In genomic region chr13:39035204-39035603, GRCh38 we compare ENCODE assay signal across 9 cellular contexts. TPM values are rescaled to one million over a fixed set of nuclear protein-coding genes. Genes with fewer than 3 reads are reported as not detected.
DNase-seq lines count a peak whose midpoint lies in the region; ATAC-seq and TF ChIP-seq lines count a peak whose summit lies in the region.
"Had no signal": no experiment of that assay in that cellular context is flagged by ENCODE, and none has a peak within 500 bp of the region (broad histone marks: within the 10 kb centered on the region; RNA-seq: fewer than 3 reads in every experiment).

No MANE protein-coding gene starts in this region.

- peak overlapping the region; percentile 27 to 98 (median 58) for H3K9ac ChIP-seq in skeletal muscle tissue (ENCODE audit: low read depth in 1 of 3, low read length in 3 of 3)

- ATAC-seq in HG02981 (IDR thresholded peaks at IDR 0.05; ENCODE audit: unreplicated experiment) = no peak
- ATAC-seq in HG03039 (IDR thresholded peaks at IDR 0.05; ENCODE audit: unreplicated experiment) = no peak
- ATAC-seq in HG02885 (IDR thresholded peaks at IDR 0.05; ENCODE audit: poor library complexity, unreplicated experiment) = no peak

- no peaks in the 10 kb centered on the region for H3K27me3 Mint-ChIP-seq in T-helper 2 cell treated with Interferon-gamma antibody and Interleukin-4, amounts not matched to agents 5 μg/mL and 100 μg/mL, for 36 hours (ENCODE audit: low read depth)

- H3K36me3 ChIP-seq in SJCRH30 = peaks cover 10% of the 10 kb centered on the region; the same call in 1 of the 2 replicates
- peaks cover 0 to 7% (median 0%) of the 10 kb centered on the region in 4 donors for H3K36me3 ChIP-seq in esophagus muscularis mucosa
- H3K36me3 ChIP-seq in skeletal muscle tissue (ENCODE audit: control insufficient read depth in 3 of 3, insufficient read depth in 3 of 3, low read length in 3 of 3) = no peaks in the 10 kb centered on the region

- H3K9me3 ChIP-seq in SJCRH30 (replicated peaks) (no peaks in the 10 kb centered on the region), esophagus muscularis mucosa (no peaks in the 10 kb centered on the region), skeletal muscle tissue (ENCODE audit: control insufficient read depth in 3 of 3, low read length in 3 of 3) (no peaks in the 10 kb centered on the region)

- H3K27ac ChIP-seq in SJCRH30 (no peak overlapping the region), esophagus muscularis mucosa (replicated peaks in 1 of 4) (no peak overlapping the region), skeletal muscle tissue (ENCODE audit: low read depth, low read length) (no peak overlapping the region)

- no peak for TF ChIP-seq EP300 in esophagus muscularis mucosa (IDR thresholded peaks at IDR 0.05)

- peaks cover 22% of the 10 kb centered on the region for H3K36me3 Mint-ChIP-seq in T-helper 2 cell treated with Interferon-gamma antibody and Interleukin-4, amounts not matched to agents 5 μg/mL and 100 μg/mL, for 36 hours (ENCODE audit: low read depth)

- H3K4me3 ChIP-seq in SJCRH30 = peak overlapping the region; percentile 83
- H3K4me3 ChIP-seq in esophagus muscularis mucosa = peak overlapping the region; percentile 90 to 99 (median 96)
- peak overlapping the region; percentile 34 to 99 (median 36) for H3K4me3 ChIP-seq in skeletal muscle tissue (ENCODE audit: low read length in 3 of 3)

- 67% methylated on average over 2 of the region's 2 CpGs for WGBS in esophagus muscularis mucosa

- intact Hi-C loops in esophagus muscularis mucosa (cut with DNase I) = no loop called here

- no peak for TF ChIP-seq POLR2A in esophagus muscularis mucosa (IDR thresholded peaks at IDR 0.05; ENCODE audit: low read depth)

- no peak for DNase-seq in T-helper 2 cell treated with Interferon-gamma antibody and Interleukin-4, amounts not matched to agents 5 μg/mL and 100 μg/mL, for 36 hours (ENCODE audit: low spot score)
- DNase-seq in T-helper 2 cell = no peak
- DNase-seq in SJCRH30 = no peak
- no peak for DNase-seq in esophagus muscularis mucosa (ENCODE audit: extremely low spot score)
- DNase-seq: small intestine had no signal

- no peaks in the 10 kb centered on the region for H3K9me3 Mint-ChIP-seq in T-helper 2 cell treated with Interferon-gamma antibody and Interleukin-4, amounts not matched to agents 5 μg/mL and 100 μg/mL, for 36 hours

- peak overlapping the region; percentile 99 for H3K4me3 Mint-ChIP-seq in T-helper 2 cell treated with Interferon-gamma antibody and Interleukin-4, amounts not matched to agents 5 μg/mL and 100 μg/mL, for 36 hours

- no peaks in the 10 kb centered on the region; the same call in none of the 2 replicates for H3K4me1 ChIP-seq in SJCRH30
- peaks cover 38 to 50% (median 49%) of the 10 kb centered on the region in 4 donors for H3K4me1 ChIP-seq in esophagus muscularis mucosa
- peaks cover 10 to 35% (median 21%) of the 10 kb centered on the region in 3 donors for H3K4me1 ChIP-seq in skeletal muscle tissue (ENCODE audit: control insufficient read depth in 3 of 3, insufficient read depth in 3 of 3, low read length in 3 of 3)

- H3K27me3 ChIP-seq in SJCRH30 = no peaks in the 10 kb centered on the region
- no peaks in the 10 kb centered on the region for H3K27me3 ChIP-seq in esophagus muscularis mucosa
- H3K27me3 ChIP-seq in skeletal muscle tissue (ENCODE audit: control insufficient read depth in 3 of 3, insufficient read depth in 3 of 3, low read length in 3 of 3) = no peaks in the 10 kb centered on the region

- peak overlapping the region; percentile 3 for H3K27ac Mint-ChIP-seq in T-helper 2 cell treated with Interferon-gamma antibody and Interleukin-4, amounts not matched to agents 5 μg/mL and 100 μg/mL, for 36 hours

- no peak for TF ChIP-seq CTCF in esophagus muscularis mucosa (IDR thresholded peaks at IDR 0.05)

- peaks cover 44% of the 10 kb centered on the region for H3K4me1 Mint-ChIP-seq in T-helper 2 cell treated with Interferon-gamma antibody and Interleukin-4, amounts not matched to agents 5 μg/mL and 100 μg/mL, for 36 hours (ENCODE audit: low read depth)

RNA-seq across cellular contexts. Expression of gene PROSER1, which starts 2.7 kb away (rescaled TPM):
- total RNA-seq in SJCRH30 (2014; rRNA removed; shearing (Covaris generic)) = 33.7 and 39.0 TPM in 2 replicates
- total RNA-seq in esophagus muscularis mucosa (10 to 100 TPM in 3 of 4 donors, 1 to 10 TPM in 1; 9.1 to 16.9 (median 10.5) TPM), skeletal muscle tissue (16.2 TPM)

RNA-seq across cellular contexts. Expression of gene NHLRC3, which starts 3.1 kb away (rescaled TPM):
- total RNA-seq in SJCRH30 (2014; rRNA removed; shearing (Covaris generic)) = 29.9 and 35.5 TPM in 2 replicates
- 10 to 100 TPM in 2 of 4 donors, 1 to 10 TPM in 2; 9.3 to 12.0 (median 10.2) TPM for total RNA-seq in esophagus muscularis mucosa
- 33.4 TPM for total RNA-seq in skeletal muscle tissue

RNA-seq across cellular contexts. Expression of gene STOML3, which starts 44.6 kb away (rescaled TPM):
- total RNA-seq in SJCRH30 (2014; rRNA removed; shearing (Covaris generic)) = not detected in 2 replicates
- total RNA-seq in esophagus muscularis mucosa (not detected), skeletal muscle tissue (under 0.01 TPM)

Comparison
In these comparisons a context has a peak if more than half of its experiments do, and no peak if none do; other contexts are left out.
1. H3K4me3 ChIP-seq: peak in every context shown above with its lines; median percentile 96 in esophagus muscularis mucosa; 83 in SJCRH30; 36 in skeletal muscle tissue.